In genomic region chr4:30716671-30717207, GRCh38 we compare ENCODE assay signal across 9 cellular contexts. TPM values are rescaled to one million over a fixed set of nuclear protein-coding genes. Genes with fewer than 3 reads are reported as not detected.
A peak's percentile ranks its signal among the peaks of the same experiment; 100 is the strongest.
DNase-seq lines count a peak whose midpoint lies in the region; ATAC-seq and TF ChIP-seq lines count a peak whose summit lies in the region.
"Had no signal": no experiment of that assay in that cellular context is flagged by ENCODE, and none has a peak within 500 bp of the region (broad histone marks: within the 10 kb centered on the region; RNA-seq: fewer than 3 reads in every experiment).

No MANE protein-coding gene starts in this region.

- DNase-seq in BJ (ENCODE audit: low read depth): no peak
- peak; percentile 46 for DNase-seq in GM23248
- DNase-seq in RPMI8226: peak; percentile 27
- DNase-seq in epithelial cell of esophagus (ENCODE audit: low read depth): peak; percentile 33
- DNase-seq in osteoblast (ENCODE audit: insufficient read length, low spot score, missing footprints): peak; percentile 77
- DNase-seq in AG08396 (ENCODE audit: low spot score): no peak

- ATAC-seq in HG02763 (IDR thresholded peaks at IDR 0.05; ENCODE audit: unreplicated experiment) (no peak), HG03565 (IDR thresholded peaks at IDR 0.05; ENCODE audit: unreplicated experiment) (no peak)

- CTCF ChIA-PET in BJ (lab: Yijun Ruan, JAX): no interaction called here

- in situ Hi-C loops in GM23248 (cut with MboI): no loop called here

- TF ChIP-seq CTCF in BJ (IDR thresholded peaks at IDR 0.05; ENCODE audit: insufficient read depth, low read depth, low read length): no peak
- no peak for TF ChIP-seq CTCF in epithelial cell of esophagus (IDR thresholded peaks at IDR 0.05; ENCODE audit: insufficient read depth, low read depth, low read length, missing control alignments)
- TF ChIP-seq CTCF in osteoblast (IDR thresholded peaks at IDR 0.05; ENCODE audit: extremely low read depth, low read depth, low read length): no peak

- H3K36me3 ChIP-seq in BJ (ENCODE audit: control insufficient read depth, insufficient read depth, low read length) (no peaks in the 10 kb centered on the region), GM23248 (ENCODE audit: low read depth) (no peaks in the 10 kb centered on the region), osteoblast (ENCODE audit: insufficient read depth, low read length) (no peaks in the 10 kb centered on the region)

- H3K4me1 ChIP-seq in GM23248 (ENCODE audit: insufficient read depth) (peaks cover 3% of the 10 kb centered on the region; the same call in 1 of the 2 replicates), osteoblast (ENCODE audit: insufficient read depth, low read length) (peaks cover 5% of the 10 kb centered on the region)

- H3K79me2 ChIP-seq in GM23248 (ENCODE audit: insufficient read depth) (no peaks in the 10 kb centered on the region), osteoblast (ENCODE audit: insufficient read depth, low read length) (no peaks in the 10 kb centered on the region)

- no peaks in the 10 kb centered on the region for H3F3A ChIP-seq in GM23248 (ENCODE audit: insufficient read depth)

- H3K27ac ChIP-seq in GM23248 (no peak overlapping the region), osteoblast (ENCODE audit: low read depth, low read length) (no peak overlapping the region)

- H3K27me3 ChIP-seq in BJ (ENCODE audit: control insufficient read depth, insufficient read depth, low read length) (peaks cover 4% of the 10 kb centered on the region; the same call in 1 of the 2 replicates), GM23248 (replicated peaks; ENCODE audit: insufficient read depth) (peaks cover 26% of the 10 kb centered on the region; the same call in 1 of the 2 replicates), osteoblast (ENCODE audit: insufficient read depth, low read length) (peaks cover 32% of the 10 kb centered on the region)

- H3K9me3 ChIP-seq in GM23248 (ENCODE audit: low read depth) (no peaks in the 10 kb centered on the region), osteoblast (ENCODE audit: low read depth, low read length) (no peaks in the 10 kb centered on the region)

- H3K9ac ChIP-seq in GM23248: no peak overlapping the region

- H3K4me2 ChIP-seq in GM23248 (ENCODE audit: unreplicated experiment) (peak overlapping the region; percentile 93), osteoblast (ENCODE audit: insufficient read depth, low read length) (peak overlapping the region; percentile 74)

- H3K4me3 ChIP-seq in BJ (ENCODE audit: low read depth, low read length) (peak overlapping the region; percentile 58), GM23248 (peak overlapping the region; percentile 72), epithelial cell of esophagus (ENCODE audit: low read length) (peak overlapping the region; percentile 70), osteoblast (ENCODE audit: insufficient read depth, low read length) (peak overlapping the region; percentile 60)

- H3K9me2 ChIP-seq in GM23248 (ENCODE audit: insufficient read depth): no peaks in the 10 kb centered on the region

- POLR2A ChIA-PET in BJ (lab: Charles Lee): no interaction called here

- H4K20me1 ChIP-seq in GM23248 (ENCODE audit: insufficient read depth) (no peaks in the 10 kb centered on the region), osteoblast (ENCODE audit: insufficient read depth, low read length) (no peaks in the 10 kb centered on the region)

- 1 to 2% methylated on average over 12 to 15 of the region's 15 CpGs for WGBS in GM23248 (ENCODE audit: low coverage in 1 of 2, low lambda C conversion rate in 2 of 2, missing lambda C conversion rate in 2 of 2), 2 experiments

- H2AFZ ChIP-seq in GM23248: peak overlapping the region; percentile 74
- no peak overlapping the region for H2AFZ ChIP-seq in osteoblast (ENCODE audit: low read length)

RNA-seq across cellular contexts. Expression of gene PCDH7, which starts 3.4 kb away (rescaled TPM):
- polyA plus RNA-seq in BJ (2011; rRNA removed) (11.8 and 15.3 TPM in 2 replicates), GM23248 (2016; fragmentation: Nextera tagmentation; extraction: Ambion mirVana) (0.15 and 0.24 TPM in 2 replicates)
- polyA minus RNA-seq in BJ (2011; rRNA and poly(A)+ RNA removed): 31.0 and 36.4 TPM in 2 replicates
- total RNA-seq in GM23248 (2014; rRNA removed; shearing (Covaris generic)): 0.38 and 1.1 TPM in 2 replicates
- total RNA-seq in osteoblast: 0.72 and 3.8 TPM in 2 replicates
- total RNA-seq: mononuclear cell had no signal

Comparison
In these comparisons a context has a peak if more than half of its experiments do, and no peak if none do; other contexts are left out.
1. DNase-seq: peak in GM23248 (single experiment), RPMI8226 (single experiment), epithelial cell of esophagus (single experiment) and osteoblast (single experiment); none in BJ (single experiment) and AG08396 (single experiment).
2. Peak in every context shown above with its lines, with median percentiles within 50 percentile points of each other: H3K4me3 ChIP-seq.